Comparison of ENCODE assay signal across 8 cellular contexts in genomic region chr3:66253790-66254620, GRCh38. TPM values are rescaled to one million over a fixed set of nuclear protein-coding genes. Genes with fewer than 3 reads are reported as not detected.
DNase-seq lines count a peak whose midpoint lies in the region; TF ChIP-seq lines count a peak whose summit lies in the region.

No MANE protein-coding gene starts in this region.

- H2BK12ac ChIP-seq in neuronal stem cell (ENCODE audit: low read length) = no peak overlapping the region

- H3K36me3 Mint-ChIP-seq in endodermal cell (ENCODE audit: low read depth) = no peaks in the 10 kb centered on the region

- no peak overlapping the region for H3K4me2 ChIP-seq in neuronal stem cell (ENCODE audit: insufficient read depth, low read length, poor library complexity, severe bottlenecking)

- no peak overlapping the region for H3K18ac ChIP-seq in neuronal stem cell (ENCODE audit: low read length)

- H3K27me3 ChIP-seq in endodermal cell (ENCODE audit: control insufficient read depth, insufficient read depth, low read length, poor library complexity, severe bottlenecking) (no peaks in the 10 kb centered on the region), neuronal stem cell (ENCODE audit: control insufficient read depth in 3 of 3, insufficient read depth in 3 of 3, low read depth in 1 of 3, low read length in 3 of 3) (no peaks in the 10 kb centered on the region)

- no peak overlapping the region for H2BK15ac ChIP-seq in neuronal stem cell (ENCODE audit: low read length)

- H4K8ac ChIP-seq in neuronal stem cell (ENCODE audit: low read depth, low read length) = no peak overlapping the region

- WGBS in endodermal cell (ENCODE audit: insufficient coverage in 1 of 2, insufficient read length in 1 of 2), 2 experiments = 73 to 83% methylated on average over 5 to 6 of the region's 6 CpGs
- no CpG with 5 or more reads among the region's 6 CpGs for WGBS in neuronal stem cell (ENCODE audit: extremely low coverage in 2 of 2, insufficient read length in 2 of 2, insufficient replicate concordance in 1 of 2), 2 donors

- no peaks in the 10 kb centered on the region for H3K9me3 Mint-ChIP-seq in endodermal cell

- H3K4ac ChIP-seq in neuronal stem cell (ENCODE audit: low read length) = no peak overlapping the region

- DNase-seq in NOMO-1 treated with DMSO at 0.1 percent for 48 hours (lab: John Stamatoyannopoulos, UW; ENCODE audit: unreplicated experiment) = peak; percentile 9
- DNase-seq in NOMO-1 treated with dmso at 0.1 percent for 144 hours (lab: John Stamatoyannopoulos, UW; ENCODE audit: unreplicated experiment) = no peak
- peak; percentile 26 for DNase-seq in NCI-H460 (ENCODE audit: extremely low read depth, low read depth)
- no peak for DNase-seq in endodermal cell
- DNase-seq in neuronal stem cell (ENCODE audit: low spot score) = peak; percentile 31
- DNase-seq in posterior vena cava (ENCODE audit: low spot score) = no peak
- no peak for DNase-seq in activated gamma-delta T cell treated with Interleukin-2 at 50 U/mL for 16 hours
- no peak for DNase-seq in activated naive CD4-positive, alpha-beta T cell (lab: John Stamatoyannopoulos, UW)

- intact Hi-C loops in posterior vena cava (cut with DNase I) = no loop called here

- H3K79me1 ChIP-seq in neuronal stem cell (ENCODE audit: low read depth, low read length) = no peaks in the 10 kb centered on the region

- H3K27ac ChIP-seq in endodermal cell (ENCODE audit: low read depth, low read length) = no peak overlapping the region
- H3K27ac ChIP-seq in neuronal stem cell (replicated peaks; ENCODE audit: low read length) = no peak overlapping the region

- H3K27ac Mint-ChIP-seq in endodermal cell = no peak overlapping the region

- no peaks in the 10 kb centered on the region for H3K4me1 ChIP-seq in endodermal cell (ENCODE audit: control insufficient read depth, insufficient read depth, low read length)
- peaks cover 0 to 6% of the 10 kb centered on the region in 2 donors for H3K4me1 ChIP-seq in neuronal stem cell (ENCODE audit: control insufficient read depth in 2 of 2, insufficient read depth in 1 of 2, low read depth in 1 of 2, low read length in 2 of 2)

- H3K14ac ChIP-seq in neuronal stem cell (ENCODE audit: low read length) = no peak overlapping the region

- H3K9ac ChIP-seq in endodermal cell (ENCODE audit: extremely low read depth, low read length, poor library complexity, severe bottlenecking) = no peak overlapping the region
- no peak overlapping the region for H3K9ac ChIP-seq in neuronal stem cell (ENCODE audit: low read depth, low read length, poor library complexity)

- no peak overlapping the region for H4K91ac ChIP-seq in neuronal stem cell (ENCODE audit: low read depth, low read length, poor library complexity)

- H3K27me3 Mint-ChIP-seq in endodermal cell (ENCODE audit: insufficient read depth) = no peaks in the 10 kb centered on the region

- H2AFZ ChIP-seq in neuronal stem cell (ENCODE audit: low read length) = no peak overlapping the region

- no peak overlapping the region for H3K23ac ChIP-seq in neuronal stem cell (ENCODE audit: low read depth, low read length, poor library complexity)

- no peaks in the 10 kb centered on the region for H3K4me1 Mint-ChIP-seq in endodermal cell

- H3K4me3 ChIP-seq in endodermal cell (ENCODE audit: low read length) (no peak overlapping the region), neuronal stem cell (ENCODE audit: low read length in 2 of 2) (no peak overlapping the region)

- H2AK5ac ChIP-seq in neuronal stem cell (ENCODE audit: low read depth, low read length) = no peak overlapping the region

- H3K36me3 ChIP-seq in endodermal cell (ENCODE audit: control insufficient read depth, insufficient read depth, low read length) (no peaks in the 10 kb centered on the region), neuronal stem cell (replicated peaks in 1 of 2; ENCODE audit: control insufficient read depth in 2 of 2, insufficient read depth in 2 of 2, low read length in 2 of 2) (no peaks in the 10 kb centered on the region)

- peak; percentile 91 for TF ChIP-seq CTCF in endodermal cell (conservative IDR thresholded peaks at IDR 0.05)

- H2BK5ac ChIP-seq in neuronal stem cell (ENCODE audit: low read length) = no peak overlapping the region

- H3K9me3 ChIP-seq in endodermal cell (ENCODE audit: control insufficient read depth, low read length) (no peaks in the 10 kb centered on the region), neuronal stem cell (replicated peaks in 1 of 2; ENCODE audit: control insufficient read depth in 2 of 2, insufficient read depth in 1 of 2, low read depth in 1 of 2, low read length in 2 of 2) (no peaks in the 10 kb centered on the region)

- no peak overlapping the region for H3K4me3 Mint-ChIP-seq in endodermal cell

- H2BK120ac ChIP-seq in neuronal stem cell (ENCODE audit: low read depth, low read length) = no peak overlapping the region

RNA-seq across cellular contexts. Expression of gene SLC25A26, which starts 33.2 kb away (rescaled TPM):
- total RNA-seq in NCI-H460 (2014; rRNA removed; shearing (Covaris generic)) = 22.4 and 23.1 TPM in 2 replicates
- 17.3 and 20.2 TPM in 2 replicates for polyA plus RNA-seq in NCI-H460 (2014; cell fraction: nucleus; rRNA removed)
- total RNA-seq in endodermal cell = 10 to 100 TPM; 20.7 to 22.8 TPM
- polyA plus RNA-seq in endodermal cell (2013, experiment 1 of 2) = 24.3 TPM
- 17.2 TPM for polyA plus RNA-seq in endodermal cell (2013, experiment 2 of 2)
- polyA plus RNA-seq in neuronal stem cell (2013, experiment 1 of 2) = 7.3 TPM
- 7.9 TPM for polyA plus RNA-seq in neuronal stem cell (2013, experiment 2 of 2)
- 10 to 100 TPM; 13.0 to 16.4 TPM for total RNA-seq in posterior vena cava

Comparison
In these comparisons a context has a peak if more than half of its experiments do, and no peak if none do; other contexts are left out.
1. DNase-seq: peak in NOMO-1 treated with DMSO at 0.1 percent for 48 hours (single experiment), NCI-H460 (single experiment) and neuronal stem cell (single experiment); none in NOMO-1 treated with dmso at 0.1 percent for 144 hours (single experiment), endodermal cell (single experiment), posterior vena cava (single experiment), activated gamma-delta T cell treated with Interleukin-2 at 50 U/mL for 16 hours (single experiment) and activated naive CD4-positive, alpha-beta T cell (0 of 4).